Comparison of ENCODE assay signal across 17 cellular contexts in the genomic region with DNA sequence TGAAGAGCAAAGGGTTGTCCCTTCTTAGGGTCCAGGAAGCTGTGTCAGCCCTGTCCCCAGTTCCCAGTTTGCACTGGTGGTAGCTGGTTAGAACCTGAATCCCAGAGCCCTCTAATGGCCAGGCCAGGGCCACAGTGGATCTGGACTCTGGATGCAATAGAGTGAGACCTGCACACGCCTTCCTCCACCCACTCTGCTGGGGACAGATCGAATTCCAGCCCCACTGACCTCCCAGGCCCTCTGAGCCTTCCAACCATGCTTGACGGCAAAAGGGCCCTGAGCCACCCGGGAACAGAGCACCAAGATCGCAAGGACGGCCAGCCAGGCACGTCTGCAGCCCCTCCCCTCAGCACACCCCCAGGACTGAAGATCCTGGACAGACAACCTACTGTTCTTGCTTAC. TPM values are rescaled to one million over a fixed set of nuclear protein-coding genes. Genes with fewer than 3 reads are reported as not detected.
DNase-seq lines count a peak whose midpoint lies in the region; ATAC-seq and TF ChIP-seq lines count a peak whose summit lies in the region.
"Had no signal": no experiment of that assay in that cellular context is flagged by ENCODE, and none has a peak within 500 bp of the region (broad histone marks: within the 10 kb centered on the region; RNA-seq: fewer than 3 reads in every experiment).

No MANE protein-coding gene starts in this region.

- DNase-seq in HuH-7 (ENCODE audit: low spot score) (peak; percentile 55), ecto neural progenitor cell (ENCODE audit: low spot score) (peak; percentile 56), mucosa of descending colon (no peak), thyroid gland (peak; percentile 95 to 96), globus pallidus (ENCODE audit: low spot score) (no peak), epidermal melanocyte (ENCODE audit: insufficient read length, low spot score) (no peak), H7 (no peak)
- DNase-seq: activated CD8-positive, alpha-beta memory T cell treated with anti-CD3 and anti-CD28 coated beads for 24 hours; activated effector memory CD4-positive, alpha-beta T cell treated with Interleukin-2 at 50 U/mL for 16 hours; amygdala; glutamatergic neuron; NCI-H1048; NCI-H774; RPMI8226; T-cell had no signal

- H3K9me3 ChIP-seq in mucosa of descending colon (no peaks in the 10 kb centered on the region), thyroid gland (no peaks in the 10 kb centered on the region)
- H3K9me3 ChIP-seq: BLaER1, prostate gland had no signal

- TF ChIP-seq CTCF in mucosa of descending colon (IDR thresholded peaks at IDR 0.05) = no peak
- TF ChIP-seq CTCF in thyroid gland (IDR thresholded peaks at IDR 0.05) = no peak

- H3K4me1 ChIP-seq in mucosa of descending colon (ENCODE audit: low read depth) (no peaks in the 10 kb centered on the region), thyroid gland (peaks cover 19 to 20% of the 10 kb centered on the region in 2 donors)
- H3K4me1 ChIP-seq: prostate gland had no signal

- peak in 1 of 2 donors; percentile 55 for TF ChIP-seq POLR2A in thyroid gland (IDR thresholded peaks at IDR 0.05)

- intact Hi-C loops in mucosa of descending colon (cut with DNase I, micrococcal nuclease) = no loop called here
- intact Hi-C loops in thyroid gland (cut with DNase I) = no loop called here

- ATAC-seq in mucosa of descending colon = peak; percentile 92
- ATAC-seq: T-cell had no signal

- H3K27me3 ChIP-seq in thyroid gland (no peaks in the 10 kb centered on the region), H7 (ENCODE audit: control insufficient read depth, insufficient read depth, low read length) (no peaks in the 10 kb centered on the region)
- H3K27me3 ChIP-seq: BLaER1 had no signal

- 27 to 28% methylated on average over 6 of the region's 7 CpGs for WGBS in thyroid gland, 2 donors

- peak overlapping the region; percentile 93 to 98 (median 94) for H3K27ac ChIP-seq in thyroid gland
- H3K27ac ChIP-seq: BLaER1, prostate gland had no signal

- H3K36me3 ChIP-seq in mucosa of descending colon (ENCODE audit: low read depth) (no peaks in the 10 kb centered on the region), thyroid gland (no peaks in the 10 kb centered on the region), H7 (replicated peaks; ENCODE audit: control insufficient read depth, insufficient read depth, low read length) (no peaks in the 10 kb centered on the region)
- H3K36me3 ChIP-seq: BLaER1, prostate gland had no signal

- H3K4me3 ChIP-seq in mucosa of descending colon (no peak overlapping the region), thyroid gland (replicated peaks in 1 of 3) (no peak overlapping the region), H7 (ENCODE audit: insufficient read depth, low read depth, low read length) (no peak overlapping the region)
- H3K4me3 ChIP-seq: BLaER1, prostate gland had no signal

RNA-seq across cellular contexts. Expression of gene NAIF1, which starts 23.7 kb away (rescaled TPM):
- total RNA-seq in mucosa of descending colon (10 to 100 TPM; 10.4 to 12.6 (median 11.9) TPM), thyroid gland (10 to 100 TPM in 2 of 4 donors, 1 to 10 TPM in 2; 5.3 to 17.2 (median 9.4) TPM)
- total RNA-seq in H7 (2014; rRNA removed; shearing (Covaris generic)) = 10.3 and 12.3 TPM in 2 replicates

RNA-seq across cellular contexts. Expression of gene SLC25A25, which starts 24.6 kb away (rescaled TPM):
- 10 to 100 TPM; 19.1 to 27.3 (median 21.3) TPM for total RNA-seq in mucosa of descending colon
- total RNA-seq in thyroid gland = 10 to 100 TPM; 21.9 to 42.0 (median 30.8) TPM
- total RNA-seq in H7 (2014; rRNA removed; shearing (Covaris generic)) = 23.1 and 23.7 TPM in 2 replicates

Comparison
In these comparisons a context has a peak if more than half of its experiments do, and no peak if none do; other contexts are left out.
1. DNase-seq: peak in HuH-7 (single experiment), ecto neural progenitor cell (single experiment) and thyroid gland (2 of 2); none in mucosa of descending colon (0 of 3), globus pallidus (single experiment), epidermal melanocyte (single experiment) and H7 (single experiment).